In the genomic region with DNA sequence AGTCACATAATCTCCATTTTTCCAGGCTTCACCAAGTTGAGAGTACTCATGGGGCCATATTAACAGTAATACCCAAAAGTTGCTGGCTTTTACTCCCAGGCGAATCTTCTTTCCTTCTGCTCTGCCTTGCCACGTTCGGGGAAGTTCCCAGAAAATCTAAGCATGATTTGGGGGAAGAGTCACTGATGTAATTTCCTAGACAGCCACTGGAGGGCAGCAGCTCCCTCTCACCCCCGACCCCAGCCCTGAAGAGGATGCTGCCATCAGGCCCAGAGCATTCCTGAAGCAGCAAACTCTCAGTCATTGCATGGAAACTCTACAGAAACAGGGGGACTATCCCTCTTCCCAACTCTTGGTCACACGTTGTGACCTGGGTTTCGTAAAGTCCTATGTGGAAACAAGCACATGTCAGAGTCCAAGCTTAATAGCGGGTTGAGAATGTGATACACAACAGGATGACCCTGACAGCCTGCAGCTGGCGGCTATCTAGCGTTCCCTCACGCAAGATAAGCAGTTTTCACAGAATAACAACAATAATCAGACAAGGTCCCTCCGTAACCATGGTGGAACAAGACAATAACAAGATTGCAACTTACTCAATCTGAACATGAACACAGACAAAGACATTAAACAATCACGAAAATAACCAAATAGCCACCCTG, we compare ENCODE assay signal across 8 cellular contexts. TPM values are rescaled to one million over a fixed set of nuclear protein-coding genes. Genes with fewer than 3 reads are reported as not detected.
DNase-seq lines count a peak whose midpoint lies in the region; ATAC-seq and TF ChIP-seq lines count a peak whose summit lies in the region.

No MANE protein-coding gene starts in this region.

- H3K9me3 Mint-ChIP-seq in nephron progenitor cell, result no peaks in the 10 kb centered on the region

- H3K27ac ChIP-seq in C4-2B (no peak overlapping the region), HEK293 (ENCODE audit: extremely low read depth, low read depth, low read length) (no peak overlapping the region), PC-3 (ENCODE audit: low read length) (no peak overlapping the region), esophagus squamous epithelium (peak overlapping the region in 3 of 4 donors; percentile 34 to 57 (median 36)), subcutaneous abdominal adipose tissue (ENCODE audit: low read depth, low read length) (peak overlapping the region; percentile 88)

- no peaks in the 10 kb centered on the region for H3K36me3 Mint-ChIP-seq in nephron progenitor cell (ENCODE audit: low read depth)

- no peaks in the 10 kb centered on the region for H4K20me1 ChIP-seq in PC-3 (ENCODE audit: low read length)

- H3K4me1 Mint-ChIP-seq in nephron progenitor cell, result peaks cover 10% of the 10 kb centered on the region

- no peak overlapping the region for H3K27ac Mint-ChIP-seq in nephron progenitor cell

- CTCF ChIA-PET in HEK293 (lab: Yijun Ruan, JAX), result interaction anchor here (0.6 to 5.2 kb wide), 29 partner anchors 8 to 515 kb away, joined by 3 to 39 read pairs (median 3); no protein-coding TSS in a partner anchor
- CTCF ChIA-PET in PC-3 (lab: Charles Lee), result interaction anchor here (0.6 to 1.0 kb wide), 3 partner anchors 15 to 464 kb away, joined by 4 to 16 read pairs (median 4); no protein-coding TSS in a partner anchor

- H3K9me3 ChIP-seq in HEK293 (ENCODE audit: control insufficient read depth, insufficient read depth, low read depth, low read length) (no peaks in the 10 kb centered on the region), PC-3 (ENCODE audit: low read length) (no peaks in the 10 kb centered on the region), esophagus squamous epithelium (no peaks in the 10 kb centered on the region), subcutaneous abdominal adipose tissue (ENCODE audit: control insufficient read depth in 5 of 5, low read length in 5 of 5) (no peaks in the 10 kb centered on the region)

- no peaks in the 10 kb centered on the region for H3K27me3 ChIP-seq in PC-3 (ENCODE audit: low read length)
- no peaks in the 10 kb centered on the region for H3K27me3 ChIP-seq in esophagus squamous epithelium
- no peaks in the 10 kb centered on the region for H3K27me3 ChIP-seq in subcutaneous abdominal adipose tissue (ENCODE audit: control insufficient read depth in 5 of 5, insufficient read depth in 4 of 5, low read length in 5 of 5)

- peaks cover 9% of the 10 kb centered on the region for H3K27me3 Mint-ChIP-seq in nephron progenitor cell (ENCODE audit: low read depth, poor library complexity)

- H3K9ac ChIP-seq in PC-3 (ENCODE audit: low read length) (0 out of 2 replicates have a peak overlapping the region, but pooled peaks have one; percentile 1), subcutaneous abdominal adipose tissue (ENCODE audit: low read length in 5 of 5) (peak overlapping the region in 1 of 5 donors; percentile 41)

- POLR2A ChIA-PET in HEK293 (lab: Yijun Ruan, JAX) (no interaction called here), PC-3 (lab: Charles Lee; ENCODE audit: unreplicated experiment) (no interaction called here)

- H3K4me1 ChIP-seq in HEK293 (ENCODE audit: control insufficient read depth, insufficient read depth, low read length) (no peaks in the 10 kb centered on the region), PC-3 (ENCODE audit: insufficient read depth, low read length) (peaks cover 4% of the 10 kb centered on the region; the same call in 1 of the 2 replicates), esophagus squamous epithelium (peaks cover 0 to 11% (median 5%) of the 10 kb centered on the region in 3 donors), subcutaneous abdominal adipose tissue (ENCODE audit: control insufficient read depth in 5 of 5, insufficient read depth in 5 of 5, low read length in 5 of 5) (peaks cover 0 to 10% (median 8%) of the 10 kb centered on the region in 5 donors)

- H3F3A ChIP-seq in PC-3 (ENCODE audit: low read length, unreplicated experiment), result no peaks in the 10 kb centered on the region

- peak overlapping the region; percentile 58 for H2AFZ ChIP-seq in PC-3 (ENCODE audit: low read length)

- H3K4me3 ChIP-seq in HEK293 (ENCODE audit: low read depth, low read length) (no peak overlapping the region), PC-3 (ENCODE audit: low read length) (no peak overlapping the region), esophagus squamous epithelium (no peak overlapping the region), subcutaneous abdominal adipose tissue (ENCODE audit: low read depth in 1 of 5, low read length in 5 of 5) (no peak overlapping the region)

- ATAC-seq in PC-3 (peak; percentile 97), GM18907 (IDR thresholded peaks at IDR 0.05; ENCODE audit: unreplicated experiment) (no peak)

- H3K36me3 ChIP-seq in HEK293 (ENCODE audit: control insufficient read depth in 2 of 2, insufficient read depth in 1 of 2, low read length in 2 of 2) (no peaks in the 10 kb centered on the region), PC-3 (ENCODE audit: low read depth, low read length) (no peaks in the 10 kb centered on the region), esophagus squamous epithelium (no peaks in the 10 kb centered on the region), subcutaneous abdominal adipose tissue (ENCODE audit: control insufficient read depth in 5 of 5, insufficient read depth in 5 of 5, low read length in 5 of 5) (no peaks in the 10 kb centered on the region)

- no TSS peak for BruUV-seq in PC-3 (replicated peaks; lab: Mats Ljungman, UMichigan)

- no peaks in the 10 kb centered on the region for H3K9me2 ChIP-seq in PC-3 (replicated peaks; ENCODE audit: low read length)

- peak; percentile 81 for DNase-seq in PC-3
- DNase-seq in activated T-cell treated with anti-CD3 and anti-CD28 coated beads for 48 hours (ENCODE audit: low read depth), result peak; percentile 49
- DNase-seq in esophagus squamous epithelium (lab: John Stamatoyannopoulos, UW), result no peak
- peak; percentile 76 for DNase-seq in nephron progenitor cell

- TF ChIP-seq POLR2A in esophagus squamous epithelium (IDR thresholded peaks at IDR 0.05), result no peak

- intact Hi-C loops in PC-3 (cut with micrococcal nuclease), result loop anchor here (1.0 to 10.0 kb wide), 4 partner anchors 38 to 337 kb away; partner anchors contain the start of gene CLTC
- intact Hi-C loops in esophagus squamous epithelium (cut with DNase I), result no loop called here

- WGBS in esophagus squamous epithelium, 2 donors, result 35 to 41% methylated on average over 8 to 10 of the region's 12 CpGs

- no peaks in the 10 kb centered on the region for H3K79me2 ChIP-seq in PC-3 (ENCODE audit: low read length)

- peak overlapping the region; percentile 45 for H3K4me2 ChIP-seq in PC-3 (ENCODE audit: low read length)

- TF ChIP-seq CTCF in C4-2B (conservative IDR thresholded peaks at IDR 0.05) (peak; percentile 98), HEK293 (tag by site-specific recombination; IDR thresholded peaks at IDR 0.05) (peak; percentile 74), PC-3 (conservative IDR thresholded peaks at IDR 0.05; ENCODE audit: low read depth, low read length) (peak; percentile 95), esophagus squamous epithelium (IDR thresholded peaks at IDR 0.05) (peak; percentile 65 to 89 (median 84)), nephron progenitor cell (IDR thresholded peaks at IDR 0.05) (peak; percentile 89)

- H3K4me3 Mint-ChIP-seq in nephron progenitor cell, result no peak overlapping the region

TF ChIP-seq in HEK293, 187 proteins besides CTCF, POLR2A, EP300 and RAD21 (continues in another document):
- TF ChIP-seq ZNF48 (tag by site-specific recombination; IDR thresholded peaks at IDR 0.05), result no peak
- peak; percentile 55 for TF ChIP-seq ZNF335 (tag by site-specific recombination; conservative IDR thresholded peaks at IDR 0.05)
- TF ChIP-seq KLF16 (tag by site-specific recombination; IDR thresholded peaks at IDR 0.05), result no peak
- TF ChIP-seq GLIS2 (tag by site-specific recombination; IDR thresholded peaks at IDR 0.05), result no peak
- TF ChIP-seq ZNF776 (tag by site-specific recombination; IDR thresholded peaks at IDR 0.05; ENCODE audit: borderline replicate concordance), result no peak
- TF ChIP-seq, protein P1, sequence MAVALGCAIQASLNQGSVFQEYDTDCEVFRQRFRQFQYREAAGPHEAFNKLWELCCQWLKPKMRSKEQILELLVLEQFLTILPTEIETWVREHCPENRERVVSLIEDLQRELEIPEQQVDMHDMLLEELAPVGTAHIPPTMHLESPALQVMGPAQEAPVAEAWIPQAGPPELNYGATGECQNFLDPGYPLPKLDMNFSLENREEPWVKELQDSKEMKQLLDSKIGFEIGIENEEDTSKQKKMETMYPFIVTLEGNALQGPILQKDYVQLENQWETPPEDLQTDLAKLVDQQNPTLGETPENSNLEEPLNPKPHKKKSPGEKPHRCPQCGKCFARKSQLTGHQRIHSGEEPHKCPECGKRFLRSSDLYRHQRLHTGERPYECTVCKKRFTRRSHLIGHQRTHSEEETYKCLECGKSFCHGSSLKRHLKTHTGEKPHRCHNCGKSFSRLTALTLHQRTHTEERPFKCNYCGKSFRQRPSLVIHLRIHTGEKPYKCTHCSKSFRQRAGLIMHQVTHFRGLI (tag by site-specific recombination; IDR thresholded peaks at IDR 0.05), result no peak
- TF ChIP-seq ZNF121 (tag by site-specific recombination; IDR thresholded peaks at IDR 0.05), result no peak
- no peak for TF ChIP-seq ZNF521 (tag by site-specific recombination; IDR thresholded peaks at IDR 0.05)
- TF ChIP-seq ZNF768 (tag by site-specific recombination; IDR thresholded peaks at IDR 0.05), result no peak
- TF ChIP-seq, protein P2, sequence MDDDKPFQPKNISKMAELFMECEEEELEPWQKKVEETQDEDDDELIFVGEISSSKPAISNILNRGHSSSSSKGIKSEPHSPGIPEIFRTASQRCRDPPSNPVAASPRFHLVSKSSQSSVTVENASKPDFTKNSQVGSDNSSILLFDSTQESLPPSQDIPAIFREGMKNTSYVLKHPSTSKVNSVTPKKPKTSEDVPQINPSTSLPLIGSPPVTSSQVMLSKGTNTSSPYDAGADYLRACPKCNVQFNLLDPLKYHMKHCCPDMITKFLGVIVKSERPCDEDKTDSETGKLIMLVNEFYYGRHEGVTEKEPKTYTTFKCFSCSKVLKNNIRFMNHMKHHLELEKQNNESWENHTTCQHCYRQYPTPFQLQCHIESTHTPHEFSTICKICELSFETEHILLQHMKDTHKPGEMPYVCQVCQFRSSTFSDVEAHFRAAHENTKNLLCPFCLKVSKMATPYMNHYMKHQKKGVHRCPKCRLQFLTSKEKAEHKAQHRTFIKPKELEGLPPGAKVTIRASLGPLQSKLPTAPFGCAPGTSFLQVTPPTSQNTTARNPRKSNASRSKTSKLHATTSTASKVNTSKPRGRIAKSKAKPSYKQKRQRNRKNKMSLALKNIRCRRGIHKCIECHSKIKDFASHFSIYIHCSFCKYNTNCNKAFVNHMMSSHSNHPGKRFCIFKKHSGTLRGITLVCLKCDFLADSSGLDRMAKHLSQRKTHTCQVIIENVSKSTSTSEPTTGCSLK (tag by site-specific recombination; IDR thresholded peaks at IDR 0.05), result no peak
- no peak for TF ChIP-seq ZNF302 (tag by site-specific recombination; IDR thresholded peaks at IDR 0.05; ENCODE audit: low read depth)
- TF ChIP-seq, protein P3, sequence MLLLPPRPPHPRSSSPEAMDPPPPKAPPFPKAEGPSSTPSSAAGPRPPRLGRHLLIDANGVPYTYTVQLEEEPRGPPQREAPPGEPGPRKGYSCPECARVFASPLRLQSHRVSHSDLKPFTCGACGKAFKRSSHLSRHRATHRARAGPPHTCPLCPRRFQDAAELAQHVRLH (tag by site-specific recombination; IDR thresholded peaks at IDR 0.05), result no peak

RNA-seq across cellular contexts. Expression of gene DHX40, which starts 43.8 kb away (rescaled TPM):
- total RNA-seq in PC-3 (2014; rRNA removed), result 36.6 and 38.9 TPM in 2 replicates
- total RNA-seq in esophagus squamous epithelium, result 10 to 100 TPM; 10.5 to 42.0 (median 25.0) TPM

Comparison
In these comparisons a context has a peak if more than half of its experiments do, and no peak if none do; other contexts are left out.
1. H3K27ac ChIP-seq: peak in esophagus squamous epithelium (3 of 4) and subcutaneous abdominal adipose tissue (single experiment); none in C4-2B (single experiment), HEK293 (single experiment) and PC-3 (single experiment).
2. Peak in every context shown above with its lines, with median percentiles within 50 percentile points of each other: CTCF ChIP-seq.